10 cellular contexts compared by ENCODE assay signal in genomic region chr9:116157436-116158138, GRCh38. TPM values are rescaled to one million over a fixed set of nuclear protein-coding genes. Genes with fewer than 3 reads are reported as not detected.
DNase-seq lines count a peak whose midpoint lies in the region; ATAC-seq and TF ChIP-seq lines count a peak whose summit lies in the region.
"Had no signal": no experiment of that assay in that cellular context is flagged by ENCODE, and none has a peak within 500 bp of the region (broad histone marks: within the 10 kb centered on the region; RNA-seq: fewer than 3 reads in every experiment).

No MANE protein-coding gene starts in this region.

- H3K4me1 ChIP-seq in HEK293 (ENCODE audit: control insufficient read depth, insufficient read depth, low read length) (peaks cover 7% of the 10 kb centered on the region), stomach (peaks cover 15 to 44% (median 29%) of the 10 kb centered on the region in 4 donors)

- TF ChIP-seq CTCF in HEK293 (tag by site-specific recombination; IDR thresholded peaks at IDR 0.05) (no peak), cardiac fibroblast (IDR thresholded peaks at IDR 0.05; ENCODE audit: low read depth, low read length) (no peak), stomach (IDR thresholded peaks at IDR 0.05) (no peak)

- POLR2A ChIA-PET in HEK293 (lab: Yijun Ruan, JAX), result no interaction called here

- H3K36me3 ChIP-seq in HEK293 (ENCODE audit: control insufficient read depth in 2 of 2, insufficient read depth in 1 of 2, low read length in 2 of 2), result no peaks in the 10 kb centered on the region
- H3K36me3 ChIP-seq in stomach, result no peaks in the 10 kb centered on the region

- WGBS in stomach, 5 donors, result 45 to 66% (median 64%) methylated on average over 5 to 6 of the region's 6 CpGs

- no peaks in the 10 kb centered on the region for H3K9me3 ChIP-seq in HEK293 (ENCODE audit: control insufficient read depth, insufficient read depth, low read depth, low read length)
- H3K9me3 ChIP-seq in stomach, result no peaks in the 10 kb centered on the region

- TF ChIP-seq EP300 in stomach (IDR thresholded peaks at IDR 0.05), result no peak

- CTCF ChIA-PET in HEK293 (lab: Yijun Ruan, JAX), result interaction anchor here (0.6 to 0.7 kb wide), 3 partner anchors 191 to 452 kb away, joined by 3 to 4 read pairs (median 3); no protein-coding TSS in a partner anchor

- no peak overlapping the region for H3K4me3 ChIP-seq in HEK293 (ENCODE audit: low read depth, low read length)
- H3K4me3 ChIP-seq in cardiac fibroblast (replicated peaks in 1 of 2; ENCODE audit: low read depth in 2 of 2, low read length in 2 of 2), result peak overlapping the region in 1 of 2 donors; percentile 88
- H3K4me3 ChIP-seq in stomach, result no peak overlapping the region

- no peak for ATAC-seq in HG03460 (IDR thresholded peaks at IDR 0.05; ENCODE audit: unreplicated experiment)

- no peak for TF ChIP-seq POLR2A in stomach (IDR thresholded peaks at IDR 0.05)

- H3K27ac ChIP-seq in HEK293 (ENCODE audit: extremely low read depth, low read depth, low read length) (peak overlapping the region; percentile 83; the same call in 1 of the 2 replicates), stomach (peak overlapping the region in 4 of 5 donors; percentile 47 to 81 (median 68))

- intact Hi-C loops in stomach (cut with DNase I; ENCODE audit: low total_unique reads), result loop anchor here (10.0 kb wide), 2 partner anchors 417 to 497 kb away; no protein-coding TSS in a partner anchor

- peak; percentile 63 to 66 for DNase-seq in cardiac fibroblast (ENCODE audit: low read depth in 2 of 2)
- peak; percentile 78 for DNase-seq in islet precursor cell
- DNase-seq in stomach, result no peak
- no peak for DNase-seq in A172 (ENCODE audit: low spot score)
- no peak for DNase-seq in SW 1271 (lab: John Stamatoyannopoulos, UW)
- no peak for DNase-seq in superior temporal gyrus (ENCODE audit: extremely low spot score)
- DNase-seq: stimulated activated CD4-positive, alpha-beta T cell treated with anti-CD3 and anti-CD28 coated beads, Interleukin-4, amount 100 ng/mL, for 24 hours; T-helper 2 cell had no signal

- peaks cover 0 to 59% (median 19%) of the 10 kb centered on the region in 3 donors for H3K27me3 ChIP-seq in stomach

TF ChIP-seq in HEK293, 187 proteins besides CTCF, POLR2A, EP300 and RAD21:
- peak; percentile 42; the same call in 1 of the 2 replicates for TF ChIP-seq ZNF341 (tag by site-specific recombination; IDR thresholded peaks at IDR 0.05; ENCODE audit: low read depth)
- TF ChIP-seq GLIS1 (tag by site-specific recombination; IDR thresholded peaks at IDR 0.05), result 0 out of 2 replicates have a peak, but pooled peaks have one; percentile 39
- no peak for TF ChIP-seq ZNF747 (tag by site-specific recombination; IDR thresholded peaks at IDR 0.05)
- TF ChIP-seq, protein P1, sequence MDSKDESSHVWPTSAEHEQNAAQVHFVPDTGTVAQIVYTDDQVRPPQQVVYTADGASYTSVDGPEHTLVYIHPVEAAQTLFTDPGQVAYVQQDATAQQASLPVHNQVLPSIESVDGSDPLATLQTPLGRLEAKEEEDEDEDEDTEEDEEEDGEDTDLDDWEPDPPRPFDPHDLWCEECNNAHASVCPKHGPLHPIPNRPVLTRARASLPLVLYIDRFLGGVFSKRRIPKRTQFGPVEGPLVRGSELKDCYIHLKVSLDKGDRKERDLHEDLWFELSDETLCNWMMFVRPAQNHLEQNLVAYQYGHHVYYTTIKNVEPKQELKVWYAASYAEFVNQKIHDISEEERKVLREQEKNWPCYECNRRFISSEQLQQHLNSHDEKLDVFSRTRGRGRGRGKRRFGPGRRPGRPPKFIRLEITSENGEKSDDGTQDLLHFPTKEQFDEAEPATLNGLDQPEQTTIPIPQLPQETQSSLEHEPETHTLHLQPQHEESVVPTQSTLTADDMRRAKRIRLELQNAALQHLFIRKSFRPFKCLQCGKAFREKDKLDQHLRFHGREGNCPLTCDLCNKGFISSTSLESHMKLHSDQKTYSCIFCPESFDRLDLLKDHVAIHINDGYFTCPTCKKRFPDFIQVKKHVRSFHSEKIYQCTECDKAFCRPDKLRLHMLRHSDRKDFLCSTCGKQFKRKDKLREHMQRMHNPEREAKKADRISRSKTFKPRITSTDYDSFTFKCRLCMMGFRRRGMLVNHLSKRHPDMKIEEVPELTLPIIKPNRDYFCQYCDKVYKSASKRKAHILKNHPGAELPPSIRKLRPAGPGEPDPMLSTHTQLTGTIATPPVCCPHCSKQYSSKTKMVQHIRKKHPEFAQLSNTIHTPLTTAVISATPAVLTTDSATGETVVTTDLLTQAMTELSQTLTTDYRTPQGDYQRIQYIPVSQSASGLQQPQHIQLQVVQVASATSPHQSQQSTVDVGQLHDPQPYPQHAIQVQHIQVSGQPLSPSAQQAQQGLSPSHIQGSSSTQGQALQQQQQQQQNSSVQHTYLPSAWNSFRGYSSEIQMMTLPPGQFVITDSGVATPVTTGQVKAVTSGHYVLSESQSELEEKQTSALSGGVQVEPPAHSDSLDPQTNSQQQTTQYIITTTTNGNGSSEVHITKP (tag by site-specific recombination; IDR thresholded peaks at IDR 0.05), result no peak
- TF ChIP-seq ZBTB17 (tag by site-specific recombination; IDR thresholded peaks at IDR 0.05), result no peak

RNA-seq across cellular contexts. Expression of gene PAPPA, which starts 4.0 kb away (rescaled TPM):
- total RNA-seq in stomach, result 10 to 100 TPM in 1 of 5 donors, 1 to 10 TPM in 2, under 1 TPM in 2; 0.45 to 11.7 (median 7.0) TPM
- polyA plus RNA-seq in stomach, result 1 to 10 TPM in 2 of 3 donors, under 1 TPM in 1; 0.73 to 2.6 (median 1.2) TPM
- total RNA-seq in A172 (2014; rRNA removed; shearing (Covaris generic)), result 0.02 TPM in 1 of 2 replicates, not detected in the other

Comparison
In these comparisons a context has a peak if more than half of its experiments do, and no peak if none do; other contexts are left out.
1. DNase-seq: peak in cardiac fibroblast (2 of 2) and islet precursor cell (single experiment); none in stomach (single experiment), A172 (single experiment), SW 1271 (0 of 2) and superior temporal gyrus (single experiment).